Comparison of ENCODE assay signal across 1 cellular context in genomic region chr6:20403766-20404640, GRCh38.
TF ChIP-seq lines count a peak whose summit lies in the region.

No MANE protein-coding gene starts in this region.

TF ChIP-seq in K562, 482 proteins besides CTCF, POLR2A, EP300 and RAD21 (continued from another document and continues in another):
- TF ChIP-seq PRDM10 (IDR thresholded peaks at IDR 0.05; ENCODE audit: partially characterized antibody) (peak; percentile 60), RBM15 (IDR thresholded peaks at IDR 0.05; ENCODE audit: insufficient read depth, low read length) (no peak), ATF7 (IDR thresholded peaks at IDR 0.05) (no peak), SRF (CRISPR knock-in tag; IDR thresholded peaks at IDR 0.05) (0 out of 4 replicates have a peak, but pooled peaks of 1 of the 2 experiments have one; percentile 21), ZNF12 (CRISPR knock-in tag; IDR thresholded peaks at IDR 0.05) (peak; percentile 67; the same call in 1 of the 2 replicates), HMG20A (CRISPR knock-in tag; conservative IDR thresholded peaks at IDR 0.05) (0 out of 2 replicates have a peak, but pooled peaks have one; percentile 27), ATF4 (CRISPR knock-in tag; IDR thresholded peaks at IDR 0.05) (0 out of 2 replicates have a peak, but pooled peaks have one; percentile 22), MEIS2 (IDR thresholded peaks at IDR 0.05; ENCODE audit: partially characterized antibody) (peak; percentile 38), ELF2 (CRISPR knock-in tag; IDR thresholded peaks at IDR 0.05) (peak; percentile 30; the same call in 1 of the 2 replicates), PTRF (tag; IDR thresholded peaks at IDR 0.05) (no peak), XRCC5 (IDR thresholded peaks at IDR 0.05; ENCODE audit: low read depth, low read length) (peak; percentile 37; the same call in 1 of the 2 replicates), ZNF449 (CRISPR knock-in tag; IDR thresholded peaks at IDR 0.05) (no peak), ZBTB1 (CRISPR knock-in tag; IDR thresholded peaks at IDR 0.05; ENCODE audit: borderline replicate concordance, low read depth) (0 out of 2 replicates have a peak, but pooled peaks have one; percentile 11), BDP1 (IDR thresholded peaks at IDR 0.05; ENCODE audit: insufficient read depth, insufficient read length) (no peak), SMAD4 (CRISPR knock-in tag; conservative IDR thresholded peaks at IDR 0.05) (0 out of 2 replicates have a peak, but pooled peaks have one; percentile 7), PRMT5 (CRISPR knock-in tag; IDR thresholded peaks at IDR 0.05) (no peak), ETV1 (tag; conservative IDR thresholded peaks at IDR 0.05; ENCODE audit: low read depth) (no peak), SREBF1 (IDR thresholded peaks at IDR 0.05; ENCODE audit: borderline replicate concordance, low read depth, low read length) (no peak), POLR3A (IDR thresholded peaks at IDR 0.05; ENCODE audit: borderline replicate concordance, extremely low read depth, insufficient read depth, insufficient read length) (no peak), ZKSCAN3 (CRISPR knock-in tag; IDR thresholded peaks at IDR 0.05) (no peak), COPS2 (conservative IDR thresholded peaks at IDR 0.05) (no peak), DMBX1 (CRISPR knock-in tag; IDR thresholded peaks at IDR 0.05; ENCODE audit: borderline replicate concordance) (0 out of 2 replicates have a peak, but pooled peaks have one; percentile 43), NEUROD1 (IDR thresholded peaks at IDR 0.05; ENCODE audit: borderline replicate concordance, low read depth, low read length, partially characterized antibody) (no peak), ZNF217 (CRISPR knock-in tag; IDR thresholded peaks at IDR 0.05) (no peak), MBD1 (CRISPR knock-in tag; IDR thresholded peaks at IDR 0.05) (no peak), SRSF1 (IDR thresholded peaks at IDR 0.05; ENCODE audit: low read depth, low read length) (no peak), ZNF354B (CRISPR knock-in tag; IDR thresholded peaks at IDR 0.05) (no peak), TBL1XR1 (IDR thresholded peaks at IDR 0.05; ENCODE audit: low read length in 2 of 2) (peak in 1 of 2 experiments; percentile 74; a peak in 2 of 4 replicates), ZFP36 (IDR thresholded peaks at IDR 0.05; ENCODE audit: low read depth, low read length, partially characterized antibody) (no peak), TFAM (CRISPR knock-in tag; conservative IDR thresholded peaks at IDR 0.05) (no peak), MCM2 (IDR thresholded peaks at IDR 0.05; ENCODE audit: low read depth) (no peak), RBFOX2 (IDR thresholded peaks at IDR 0.05; ENCODE audit: low read depth, low read length) (peak; percentile 81), CREB3L1 (IDR thresholded peaks at IDR 0.05; ENCODE audit: borderline replicate concordance, low read depth) (no peak; the same call in 1 of the 2 replicates), CAMTA2 (CRISPR knock-in tag; conservative IDR thresholded peaks at IDR 0.05) (no peak), BRD4 (IDR thresholded peaks at IDR 0.05) (peak; percentile 79), NR2C2 (CRISPR knock-in tag; IDR thresholded peaks at IDR 0.05) (peak; percentile 14; the same call in 1 of the 2 replicates), NR2C2 (tag; IDR thresholded peaks at IDR 0.05) (peak; percentile 40), KLF6 (CRISPR knock-in tag; IDR thresholded peaks at IDR 0.05; ENCODE audit: borderline replicate concordance) (0 out of 2 replicates have a peak, but pooled peaks have one; percentile 42), ZNF57 (CRISPR knock-in tag; IDR thresholded peaks at IDR 0.05) (0 out of 2 replicates have a peak, but pooled peaks have one; percentile 44), NR0B1 (IDR thresholded peaks at IDR 0.05; ENCODE audit: partially characterized antibody) (no peak), ZNF766 (CRISPR knock-in tag; conservative IDR thresholded peaks at IDR 0.05) (no peak), MXD1 (CRISPR knock-in tag; IDR thresholded peaks at IDR 0.05; ENCODE audit: borderline replicate concordance, poor library complexity, severe bottlenecking) (no peak), ZFX (CRISPR knock-in tag; IDR thresholded peaks at IDR 0.05) (no peak; the same call in 1 of the 2 replicates), SFPQ (IDR thresholded peaks at IDR 0.05; ENCODE audit: low read depth, low read length) (no peak), KDM1A (IDR thresholded peaks at IDR 0.05) (peak in 1 of 2 experiments; percentile 71; a peak in 1 of 4 replicates), ZFP91 (CRISPR knock-in tag; IDR thresholded peaks at IDR 0.05) (no peak), CREM (IDR thresholded peaks at IDR 0.05; ENCODE audit: low read depth) (no peak), ZNF655 (CRISPR knock-in tag; IDR thresholded peaks at IDR 0.05) (no peak), NFIC (IDR thresholded peaks at IDR 0.05) (no peak; the same call in 1 of the 2 replicates), CXXC5 (CRISPR knock-in tag; IDR thresholded peaks at IDR 0.05) (no peak)
